28 cellular contexts compared by ENCODE assay signal in the genomic region with DNA sequence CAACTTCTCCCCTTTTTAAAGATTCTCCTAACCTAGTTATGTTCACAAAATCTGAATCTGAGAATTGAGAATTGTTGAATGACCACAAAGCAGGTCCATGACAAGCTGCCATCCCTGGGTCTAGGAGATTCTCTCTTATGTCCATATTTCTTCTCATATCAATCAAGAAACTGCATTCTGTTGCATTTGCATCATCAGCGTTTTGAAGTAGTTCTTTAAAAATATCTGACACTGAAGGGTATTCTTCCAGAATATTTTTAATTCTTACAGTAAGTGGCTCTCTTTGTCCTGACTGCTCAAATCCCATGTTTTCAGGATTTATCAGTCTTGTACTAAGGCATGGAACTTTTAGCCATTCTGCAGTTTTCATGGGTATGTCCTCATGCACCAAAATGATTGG.
"Had no signal": no experiment of that assay in that cellular context is flagged by ENCODE, and none has a peak within 500 bp of the region (broad histone marks: within the 10 kb centered on the region; RNA-seq: fewer than 3 reads in every experiment).

No MANE protein-coding gene starts in this region.

- H3K27ac ChIP-seq: colonic mucosa, epithelial cell of prostate, esophagus squamous epithelium, gastrocnemius medialis, heart right ventricle, left lung, lower lobe of right lung had no signal

- H3K9me3 ChIP-seq: colonic mucosa, gastrocnemius medialis had no signal

- H3K27me3 Mint-ChIP-seq: dendritic cell treated with granulocyte-macrophage colony-stimulating factor and Interleukin-4, amounts not matched to agents 40 ng/mL and 50 ng/mL, for 4 days; effector memory CD8-positive, alpha-beta T cell; naive B cell had no signal

- ATAC-seq: effector memory CD8-positive, alpha-beta T cell; esophagus mucosa; gastrocnemius medialis; heart right ventricle; left cardiac atrium; left lung; left ventricle myocardium superior; lower lobe of right lung; mucosa of descending colon had no signal

- H3K4me1 ChIP-seq: colonic mucosa, esophagus squamous epithelium, gastrocnemius medialis, left lung, lower lobe of right lung had no signal

- DNase-seq: colonic mucosa; cortex of kidney; effector CD8-positive, alpha-beta T cell; effector memory CD8-positive, alpha-beta T cell; endodermal cell; erythroblast; esophagus squamous epithelium; foreskin fibroblast; foreskin melanocyte; gastrocnemius medialis; glutamatergic neuron; head of caudate nucleus; heart right ventricle; hippocampal formation; left cardiac atrium; left lung; left ventricle myocardium superior; lower lobe of right lung; mesenchymal stem cell; mucosa of descending colon; naive B cell had no signal

- H3K27me3 ChIP-seq: colonic mucosa, esophagus squamous epithelium, gastrocnemius medialis, heart right ventricle, left lung had no signal

- H3K27ac Mint-ChIP-seq: dendritic cell treated with granulocyte-macrophage colony-stimulating factor and Interleukin-4, amounts not matched to agents 40 ng/mL and 50 ng/mL, for 4 days; effector memory CD8-positive, alpha-beta T cell; endodermal cell; mesothelial cell of epicardium; naive B cell had no signal

- H3K4me1 Mint-ChIP-seq: endodermal cell, mesothelial cell of epicardium, naive B cell had no signal

- FAIRE-seq: endometrium, islet of Langerhans, keratinocyte had no signal

- H3K9me3 Mint-ChIP-seq: effector memory CD8-positive, alpha-beta T cell had no signal

- H3K4me3 Mint-ChIP-seq: dendritic cell treated with granulocyte-macrophage colony-stimulating factor and Interleukin-4, amounts not matched to agents 40 ng/mL and 50 ng/mL, for 4 days; effector memory CD8-positive, alpha-beta T cell; endodermal cell; mesothelial cell of epicardium; naive B cell had no signal

- H3K36me3 ChIP-seq: colonic mucosa had no signal

- H3K4me3 ChIP-seq: colonic mucosa, esophagus squamous epithelium, gastrocnemius medialis, heart right ventricle, left lung, lower lobe of right lung, mucosa of descending colon had no signal
